In the genomic region with DNA sequence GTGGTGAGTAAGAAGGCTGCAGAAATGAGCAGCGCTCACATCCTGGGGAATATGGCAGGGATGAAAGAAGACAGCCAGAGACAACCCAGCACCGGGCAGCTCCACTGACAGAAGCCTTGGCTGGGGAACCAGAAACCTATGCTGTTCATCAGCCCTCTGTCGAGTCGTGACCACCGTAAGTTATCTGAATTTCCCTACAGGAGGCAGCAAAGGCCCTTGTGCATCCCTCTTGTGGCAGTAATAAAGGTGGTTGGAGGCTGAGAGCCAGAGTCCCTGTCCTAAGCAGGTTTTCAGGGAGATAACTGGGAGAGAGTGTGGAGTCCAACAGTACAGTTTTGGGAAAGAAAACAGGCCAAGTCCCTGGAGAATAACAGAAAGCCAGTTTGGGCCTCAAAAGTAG, we compare ENCODE assay signal across 25 cellular contexts.
DNase-seq lines count a peak whose midpoint lies in the region; TF ChIP-seq lines count a peak whose summit lies in the region.
"Had no signal": no experiment of that assay in that cellular context is flagged by ENCODE, and none has a peak within 500 bp of the region (broad histone marks: within the 10 kb centered on the region; RNA-seq: fewer than 3 reads in every experiment).

No MANE protein-coding gene starts in this region.

- H3K4me1 Mint-ChIP-seq in endodermal cell: no peaks in the 10 kb centered on the region
- no peaks in the 10 kb centered on the region for H3K4me1 Mint-ChIP-seq in neural progenitor cell
- H3K4me1 Mint-ChIP-seq: nephron progenitor cell; stimulated activated memory B cell treated with anti-CD40 and anti-IgM and Interleukin-4, amounts not matched to agents 10 μg/mL and 1 μg/mL and 100 μg/mL, for 72 hours had no signal

- H3K9me3 Mint-ChIP-seq in endodermal cell (peaks cover 27% of the 10 kb centered on the region), neural progenitor cell (peaks cover 20% of the 10 kb centered on the region)

- no peaks in the 10 kb centered on the region for H3K4me1 ChIP-seq in NT2/D1 (ENCODE audit: insufficient read depth, insufficient read length)
- H3K4me1 ChIP-seq in endodermal cell (ENCODE audit: control insufficient read depth, insufficient read depth, low read length): no peaks in the 10 kb centered on the region
- H3K4me1 ChIP-seq in neural progenitor cell: no peaks in the 10 kb centered on the region
- H3K4me1 ChIP-seq: prostate gland had no signal

- H3K27ac Mint-ChIP-seq in endodermal cell (no peak overlapping the region), neural progenitor cell (no peak overlapping the region)
- H3K27ac Mint-ChIP-seq: activated T-cell treated with anti-CD3 and anti-CD28 coated beads, Interleukin-2, amount 50 U/mL, for 72 hours; nephron progenitor cell; stimulated activated memory B cell treated with anti-CD40 and anti-IgM and Interleukin-4, amounts not matched to agents 10 μg/mL and 1 μg/mL and 100 μg/mL, for 72 hours had no signal

- H3K9ac ChIP-seq in NT2/D1 (ENCODE audit: insufficient read length, low read depth): no peak overlapping the region
- no peak overlapping the region for H3K9ac ChIP-seq in endodermal cell (ENCODE audit: extremely low read depth, low read length, poor library complexity, severe bottlenecking)
- H3K9ac ChIP-seq in neural progenitor cell: no peak overlapping the region

- H3K27ac ChIP-seq in endodermal cell (ENCODE audit: low read depth, low read length) (no peak overlapping the region), neural progenitor cell (no peak overlapping the region)
- H3K27ac ChIP-seq: prostate gland, thoracic aorta had no signal

- H4K20me1 ChIP-seq in neural progenitor cell (ENCODE audit: low read depth): no peaks in the 10 kb centered on the region

- H3K4me3 Mint-ChIP-seq in endodermal cell (no peak overlapping the region), neural progenitor cell (no peak overlapping the region)
- H3K4me3 Mint-ChIP-seq: activated T-cell treated with anti-CD3 and anti-CD28 coated beads, Interleukin-2, amount 50 U/mL, for 72 hours; nephron progenitor cell; stimulated activated memory B cell treated with anti-CD40 and anti-IgM and Interleukin-4, amounts not matched to agents 10 μg/mL and 1 μg/mL and 100 μg/mL, for 72 hours had no signal

- WGBS in endodermal cell (ENCODE audit: insufficient coverage in 1 of 2, insufficient read length in 1 of 2), 2 experiments: 84 to 87% methylated on average over 3 to 5 of the region's 5 CpGs

- H3K4me3 ChIP-seq in H7 (ENCODE audit: insufficient read depth, low read depth, low read length) (no peak overlapping the region), NT2/D1 (ENCODE audit: insufficient read length, low read depth) (no peak overlapping the region), endodermal cell (ENCODE audit: low read length) (no peak overlapping the region), neural progenitor cell (no peak overlapping the region)
- H3K4me3 ChIP-seq: K562, prostate gland, thoracic aorta had no signal

- H3K36me3 Mint-ChIP-seq in endodermal cell (ENCODE audit: low read depth) (no peaks in the 10 kb centered on the region), neural progenitor cell (no peaks in the 10 kb centered on the region)

- H3K4me2 ChIP-seq in neural progenitor cell: no peak overlapping the region

- no peaks in the 10 kb centered on the region for H3K27me3 Mint-ChIP-seq in endodermal cell (ENCODE audit: insufficient read depth)
- no peaks in the 10 kb centered on the region for H3K27me3 Mint-ChIP-seq in neural progenitor cell (ENCODE audit: insufficient read depth, low read depth)

- H3K36me3 ChIP-seq in H7 (replicated peaks; ENCODE audit: control insufficient read depth, insufficient read depth, low read length) (no peaks in the 10 kb centered on the region), NT2/D1 (ENCODE audit: insufficient read depth, insufficient read length, low read length) (no peaks in the 10 kb centered on the region), endodermal cell (ENCODE audit: control insufficient read depth, insufficient read depth, low read length) (no peaks in the 10 kb centered on the region), neural progenitor cell (no peaks in the 10 kb centered on the region)
- H3K36me3 ChIP-seq: prostate gland, thoracic aorta had no signal

- H3K79me2 ChIP-seq in neural progenitor cell (ENCODE audit: low read depth): no peaks in the 10 kb centered on the region

- intact Hi-C loops in cardiac septum (cut with DNase I): no loop called here

- H3F3A ChIP-seq in neural progenitor cell (ENCODE audit: low read depth): no peaks in the 10 kb centered on the region

- H3K27me3 ChIP-seq in H7 (ENCODE audit: control insufficient read depth, insufficient read depth, low read length) (no peaks in the 10 kb centered on the region), NT2/D1 (ENCODE audit: insufficient read depth, insufficient read length) (no peaks in the 10 kb centered on the region), endodermal cell (ENCODE audit: control insufficient read depth, insufficient read depth, low read length, poor library complexity, severe bottlenecking) (no peaks in the 10 kb centered on the region), neural progenitor cell (no peaks in the 10 kb centered on the region)

- no peak overlapping the region for H2AFZ ChIP-seq in neural progenitor cell (replicated peaks)

- H3K9me3 ChIP-seq in NT2/D1 (ENCODE audit: insufficient read depth, low read length): peaks cover 7% of the 10 kb centered on the region; the same call in 1 of the 2 replicates
- H3K9me3 ChIP-seq in endodermal cell (ENCODE audit: control insufficient read depth, low read length): peaks cover 17% of the 10 kb centered on the region
- no peaks in the 10 kb centered on the region for H3K9me3 ChIP-seq in neural progenitor cell (ENCODE audit: low read depth)
- H3K9me3 ChIP-seq: prostate gland had no signal

- DNase-seq in H7 (peak; percentile 7), NT2/D1 (ENCODE audit: low read depth, low spot score) (peak; percentile 9), endodermal cell (peak; percentile 69), neural progenitor cell (ENCODE audit: low spot score) (peak; percentile 34), cardiac septum (ENCODE audit: low spot score) (no peak), C1 segment of cervical spinal cord (lab: John Stamatoyannopoulos, UW) (no peak)
- no peak for DNase-seq in NK-92 treated with Interleukin-12 subunit alpha and Interleukin-12 subunit beta, amount 100 ng/mL, for 24 hours (lab: John Stamatoyannopoulos, UW)
- DNase-seq: activated CD4-positive, alpha-beta T cell treated with anti-CD3 and anti-CD28 coated beads for 1 hour; activated naive CD4-positive, alpha-beta T cell treated with anti-CD3 and anti-CD28 coated beads, Interleukin-2, amount 50 U/mL, for 16 hours; activated T-cell treated with anti-CD3 and anti-CD28 coated beads, Interleukin-2, amount 50 U/mL, for 72 hours; cerebellar nuclear complex; DND-41; effector CD4-positive, alpha-beta T cell; left colon; midbrain; MV-4-11; NCI-H1930; NCI-H226; nephron progenitor cell; RPMI8226; T1000 had no signal

- peak; percentile 69 for TF ChIP-seq CTCF in endodermal cell (conservative IDR thresholded peaks at IDR 0.05)
- TF ChIP-seq CTCF in neural progenitor cell (IDR thresholded peaks at IDR 0.05): peak; percentile 39

Comparison
In these comparisons a context has a peak if more than half of its experiments do, and no peak if none do; other contexts are left out.
1. DNase-seq: peak in H7 (single experiment), NT2/D1 (single experiment), endodermal cell (single experiment) and neural progenitor cell (single experiment); none in cardiac septum (single experiment), C1 segment of cervical spinal cord (0 of 14) and NK-92 treated with Interleukin-12 subunit alpha and Interleukin-12 subunit beta, amount 100 ng/mL, for 24 hours (single experiment).